1 cellular context compared by ENCODE assay signal in the genomic region with DNA sequence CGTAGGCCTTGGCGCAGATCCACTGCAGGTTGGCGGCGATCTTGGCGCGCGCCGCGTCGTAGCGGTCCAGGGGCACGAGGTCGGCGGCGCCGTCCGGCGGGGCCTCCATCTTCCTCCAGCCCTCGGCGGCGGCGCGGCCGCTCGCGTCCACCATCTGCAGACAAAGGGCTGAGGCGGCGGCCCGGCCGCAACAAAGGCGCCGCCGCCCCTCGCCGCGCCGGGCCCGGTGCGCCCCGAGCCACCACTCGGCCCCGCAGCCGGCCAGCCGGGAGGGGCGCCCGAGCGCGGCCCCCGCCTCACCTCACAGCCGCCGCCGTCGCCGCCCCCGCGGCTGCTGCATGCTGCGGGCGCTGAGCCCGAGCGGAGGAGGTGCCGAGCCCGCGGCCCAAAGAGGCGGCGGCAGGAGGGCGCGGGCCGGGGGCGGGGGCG.
TF ChIP-seq lines count a peak whose summit lies in the region.

No MANE protein-coding gene starts in this region.

TF ChIP-seq in K562, 482 proteins besides CTCF, POLR2A, EP300 and RAD21 (continued from another document and continues in another):
- TF ChIP-seq POLR2AphosphoS5 (IDR thresholded peaks at IDR 0.05; ENCODE audit: control insufficient read depth, insufficient read depth, low read depth, low read length) (peak; percentile 27; the same call in 1 of the 2 replicates), RBM22 (IDR thresholded peaks at IDR 0.05; ENCODE audit: low read depth, low read length, poor library complexity, severe bottlenecking) (no peak), NONO (IDR thresholded peaks at IDR 0.05; ENCODE audit: low read depth in 2 of 2, low read length in 1 of 2) (peak in 1 of 2 experiments; percentile 58; a peak in 1 of 4 replicates), BACH1 (tag; IDR thresholded peaks at IDR 0.05) (no peak), L3MBTL2 (IDR thresholded peaks at IDR 0.05) (peak; percentile 66; the same call in 1 of the 2 replicates), HMG20B (CRISPR knock-in tag; IDR thresholded peaks at IDR 0.05) (no peak), SMAD4 (CRISPR knock-in tag; conservative IDR thresholded peaks at IDR 0.05) (peak; percentile 90), ZBTB7A (IDR thresholded peaks at IDR 0.05; ENCODE audit: borderline replicate concordance, control insufficient read depth, low read depth, low read length) (peak; percentile 90), YY1 (IDR thresholded peaks at IDR 0.05; ENCODE audit: borderline replicate concordance in 1 of 3, control insufficient read depth in 1 of 3, extremely low read depth in 1 of 3, insufficient read depth in 3 of 3, insufficient read length in 1 of 3, insufficient replicate concordance in 2 of 3, low read depth in 1 of 3, low read length in 2 of 3) (peak in 1 of 3 experiments; percentile 80), HMGN3 (IDR thresholded peaks at IDR 0.05; ENCODE audit: borderline replicate concordance, extremely low read depth, insufficient read length, low read depth, low read length) (no peak), STAG1 (CRISPR knock-in tag; IDR thresholded peaks at IDR 0.05; ENCODE audit: borderline replicate concordance) (no peak), PRMT5 (CRISPR knock-in tag; IDR thresholded peaks at IDR 0.05) (no peak), ZNF232 (CRISPR knock-in tag; IDR thresholded peaks at IDR 0.05) (no peak), GTF2A2 (tag; IDR thresholded peaks at IDR 0.05) (0 out of 2 replicates have a peak, but pooled peaks have one; percentile 51), RAD51 (IDR thresholded peaks at IDR 0.05; ENCODE audit: borderline replicate concordance, low read depth) (no peak), MTA1 (IDR thresholded peaks at IDR 0.05; ENCODE audit: borderline replicate concordance) (no peak), RFX1 (IDR thresholded peaks at IDR 0.05) (no peak), ZNF239 (CRISPR knock-in tag; IDR thresholded peaks at IDR 0.05) (no peak), KDM1A (IDR thresholded peaks at IDR 0.05) (no peak), MBD2 (IDR thresholded peaks at IDR 0.05; ENCODE audit: borderline replicate concordance, low read depth) (no peak), SREBF2 (CRISPR knock-in tag; IDR thresholded peaks at IDR 0.05) (no peak), ZNF785 (CRISPR knock-in tag; IDR thresholded peaks at IDR 0.05) (no peak), ZNF561 (CRISPR knock-in tag; conservative IDR thresholded peaks at IDR 0.05) (no peak), ZNF57 (CRISPR knock-in tag; IDR thresholded peaks at IDR 0.05) (no peak), FOXJ3 (CRISPR knock-in tag; IDR thresholded peaks at IDR 0.05) (no peak), MIER1 (IDR thresholded peaks at IDR 0.05; ENCODE audit: low read depth) (no peak), TAF1 (IDR thresholded peaks at IDR 0.05; ENCODE audit: control insufficient read depth, extremely low read depth, insufficient read depth, low read length, severe bottlenecking) (peak; percentile 33), POLR2G (IDR thresholded peaks at IDR 0.05; ENCODE audit: low read depth, low read length) (peak; percentile 50), PHF8 (IDR thresholded peaks at IDR 0.05; ENCODE audit: borderline replicate concordance, low read length) (peak; percentile 20; the same call in 1 of the 2 replicates), NFIX (CRISPR knock-in tag; IDR thresholded peaks at IDR 0.05; ENCODE audit: low read depth) (no peak)
- TF ChIP-seq, protein P1, sequence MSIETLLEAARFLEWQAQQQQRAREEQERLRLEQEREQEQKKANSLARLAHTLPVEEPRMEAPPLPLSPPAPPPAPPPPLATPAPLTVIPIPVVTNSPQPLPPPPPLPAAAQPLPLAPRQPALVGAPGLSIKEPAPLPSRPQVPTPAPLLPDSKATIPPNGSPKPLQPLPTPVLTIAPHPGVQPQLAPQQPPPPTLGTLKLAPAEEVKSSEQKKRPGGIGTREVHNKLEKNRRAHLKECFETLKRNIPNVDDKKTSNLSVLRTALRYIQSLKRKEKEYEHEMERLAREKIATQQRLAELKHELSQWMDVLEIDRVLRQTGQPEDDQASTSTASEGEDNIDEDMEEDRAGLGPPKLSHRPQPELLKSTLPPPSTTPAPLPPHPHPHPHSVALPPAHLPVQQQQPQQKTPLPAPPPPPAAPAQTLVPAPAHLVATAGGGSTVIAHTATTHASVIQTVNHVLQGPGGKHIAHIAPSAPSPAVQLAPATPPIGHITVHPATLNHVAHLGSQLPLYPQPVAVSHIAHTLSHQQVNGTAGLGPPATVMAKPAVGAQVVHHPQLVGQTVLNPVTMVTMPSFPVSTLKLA (conservative IDR thresholded peaks at IDR 0.05) = no peak
- TF ChIP-seq, protein P2, sequence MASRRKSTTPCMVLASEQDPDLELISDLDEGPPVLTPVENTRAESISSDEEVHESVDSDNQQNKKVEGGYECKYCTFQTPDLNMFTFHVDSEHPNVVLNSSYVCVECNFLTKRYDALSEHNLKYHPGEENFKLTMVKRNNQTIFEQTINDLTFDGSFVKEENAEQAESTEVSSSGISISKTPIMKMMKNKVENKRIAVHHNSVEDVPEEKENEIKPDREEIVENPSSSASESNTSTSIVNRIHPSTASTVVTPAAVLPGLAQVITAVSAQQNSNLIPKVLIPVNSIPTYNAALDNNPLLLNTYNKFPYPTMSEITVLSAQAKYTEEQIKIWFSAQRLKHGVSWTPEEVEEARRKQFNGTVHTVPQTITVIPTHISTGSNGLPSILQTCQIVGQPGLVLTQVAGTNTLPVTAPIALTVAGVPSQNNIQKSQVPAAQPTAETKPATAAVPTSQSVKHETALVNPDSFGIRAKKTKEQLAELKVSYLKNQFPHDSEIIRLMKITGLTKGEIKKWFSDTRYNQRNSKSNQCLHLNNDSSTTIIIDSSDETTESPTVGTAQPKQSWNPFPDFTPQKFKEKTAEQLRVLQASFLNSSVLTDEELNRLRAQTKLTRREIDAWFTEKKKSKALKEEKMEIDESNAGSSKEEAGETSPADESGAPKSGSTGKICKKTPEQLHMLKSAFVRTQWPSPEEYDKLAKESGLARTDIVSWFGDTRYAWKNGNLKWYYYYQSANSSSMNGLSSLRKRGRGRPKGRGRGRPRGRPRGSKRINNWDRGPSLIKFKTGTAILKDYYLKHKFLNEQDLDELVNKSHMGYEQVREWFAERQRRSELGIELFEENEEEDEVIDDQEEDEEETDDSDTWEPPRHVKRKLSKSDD (conservative IDR thresholded peaks at IDR 0.05; ENCODE audit: low read length) = no peak
- TF ChIP-seq, protein P3, sequence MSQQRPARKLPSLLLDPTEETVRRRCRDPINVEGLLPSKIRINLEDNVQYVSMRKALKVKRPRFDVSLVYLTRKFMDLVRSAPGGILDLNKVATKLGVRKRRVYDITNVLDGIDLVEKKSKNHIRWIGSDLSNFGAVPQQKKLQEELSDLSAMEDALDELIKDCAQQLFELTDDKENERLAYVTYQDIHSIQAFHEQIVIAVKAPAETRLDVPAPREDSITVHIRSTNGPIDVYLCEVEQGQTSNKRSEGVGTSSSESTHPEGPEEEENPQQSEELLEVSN (IDR thresholded peaks at IDR 0.05; ENCODE audit: borderline replicate concordance in 1 of 2, extremely low read depth in 1 of 2, insufficient read depth in 1 of 2, insufficient read length in 1 of 2, low read depth in 1 of 2, low read length in 1 of 2, poor library complexity in 1 of 2, severe bottlenecking in 1 of 2) = peak; percentile 83 to 97
- TF ChIP-seq, protein P4, sequence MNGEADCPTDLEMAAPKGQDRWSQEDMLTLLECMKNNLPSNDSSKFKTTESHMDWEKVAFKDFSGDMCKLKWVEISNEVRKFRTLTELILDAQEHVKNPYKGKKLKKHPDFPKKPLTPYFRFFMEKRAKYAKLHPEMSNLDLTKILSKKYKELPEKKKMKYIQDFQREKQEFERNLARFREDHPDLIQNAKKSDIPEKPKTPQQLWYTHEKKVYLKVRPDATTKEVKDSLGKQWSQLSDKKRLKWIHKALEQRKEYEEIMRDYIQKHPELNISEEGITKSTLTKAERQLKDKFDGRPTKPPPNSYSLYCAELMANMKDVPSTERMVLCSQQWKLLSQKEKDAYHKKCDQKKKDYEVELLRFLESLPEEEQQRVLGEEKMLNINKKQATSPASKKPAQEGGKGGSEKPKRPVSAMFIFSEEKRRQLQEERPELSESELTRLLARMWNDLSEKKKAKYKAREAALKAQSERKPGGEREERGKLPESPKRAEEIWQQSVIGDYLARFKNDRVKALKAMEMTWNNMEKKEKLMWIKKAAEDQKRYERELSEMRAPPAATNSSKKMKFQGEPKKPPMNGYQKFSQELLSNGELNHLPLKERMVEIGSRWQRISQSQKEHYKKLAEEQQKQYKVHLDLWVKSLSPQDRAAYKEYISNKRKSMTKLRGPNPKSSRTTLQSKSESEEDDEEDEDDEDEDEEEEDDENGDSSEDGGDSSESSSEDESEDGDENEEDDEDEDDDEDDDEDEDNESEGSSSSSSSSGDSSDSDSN (IDR thresholded peaks at IDR 0.05; ENCODE audit: borderline replicate concordance in 1 of 2, low read depth in 2 of 2, low read length in 2 of 2) = 0 out of 4 replicates have a peak, but pooled peaks have one; percentile 7 to 32
- TF ChIP-seq, protein P5, sequence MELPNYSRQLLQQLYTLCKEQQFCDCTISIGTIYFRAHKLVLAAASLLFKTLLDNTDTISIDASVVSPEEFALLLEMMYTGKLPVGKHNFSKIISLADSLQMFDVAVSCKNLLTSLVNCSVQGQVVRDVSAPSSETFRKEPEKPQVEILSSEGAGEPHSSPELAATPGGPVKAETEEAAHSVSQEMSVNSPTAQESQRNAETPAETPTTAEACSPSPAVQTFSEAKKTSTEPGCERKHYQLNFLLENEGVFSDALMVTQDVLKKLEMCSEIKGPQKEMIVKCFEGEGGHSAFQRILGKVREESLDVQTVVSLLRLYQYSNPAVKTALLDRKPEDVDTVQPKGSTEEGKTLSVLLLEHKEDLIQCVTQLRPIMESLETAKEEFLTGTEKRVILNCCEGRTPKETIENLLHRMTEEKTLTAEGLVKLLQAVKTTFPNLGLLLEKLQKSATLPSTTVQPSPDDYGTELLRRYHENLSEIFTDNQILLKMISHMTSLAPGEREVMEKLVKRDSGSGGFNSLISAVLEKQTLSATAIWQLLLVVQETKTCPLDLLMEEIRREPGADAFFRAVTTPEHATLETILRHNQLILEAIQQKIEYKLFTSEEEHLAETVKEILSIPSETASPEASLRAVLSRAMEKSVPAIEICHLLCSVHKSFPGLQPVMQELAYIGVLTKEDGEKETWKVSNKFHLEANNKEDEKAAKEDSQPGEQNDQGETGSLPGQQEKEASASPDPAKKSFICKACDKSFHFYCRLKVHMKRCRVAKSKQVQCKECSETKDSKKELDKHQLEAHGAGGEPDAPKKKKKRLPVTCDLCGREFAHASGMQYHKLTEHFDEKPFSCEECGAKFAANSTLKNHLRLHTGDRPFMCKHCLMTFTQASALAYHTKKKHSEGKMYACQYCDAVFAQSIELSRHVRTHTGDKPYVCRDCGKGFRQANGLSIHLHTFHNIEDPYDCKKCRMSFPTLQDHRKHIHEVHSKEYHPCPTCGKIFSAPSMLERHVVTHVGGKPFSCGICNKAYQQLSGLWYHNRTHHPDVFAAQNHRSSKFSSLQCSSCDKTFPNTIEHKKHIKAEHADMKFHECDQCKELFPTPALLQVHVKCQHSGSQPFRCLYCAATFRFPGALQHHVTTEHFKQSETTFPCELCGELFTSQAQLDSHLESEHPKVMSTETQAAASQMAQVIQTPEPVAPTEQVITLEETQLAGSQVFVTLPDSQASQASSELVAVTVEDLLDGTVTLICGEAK (IDR thresholded peaks at IDR 0.05) = no peak
- TF ChIP-seq, protein P5 (CRISPR knock-in tag; IDR thresholded peaks at IDR 0.05) = no peak
